Comparison of ENCODE assay signal across 23 cellular contexts in genomic region chr6:150347845-150348244, GRCh38. TPM values are rescaled to one million over a fixed set of nuclear protein-coding genes. Genes with fewer than 3 reads are reported as not detected.
A peak's percentile ranks its signal among the peaks of the same experiment; 100 is the strongest.
DNase-seq lines count a peak whose midpoint lies in the region; ATAC-seq and TF ChIP-seq lines count a peak whose summit lies in the region.
"Had no signal": no experiment of that assay in that cellular context is flagged by ENCODE, and none has a peak within 500 bp of the region (broad histone marks: within the 10 kb centered on the region; RNA-seq: fewer than 3 reads in every experiment).

No MANE protein-coding gene starts in this region.

- TF ChIP-seq CTCF in OCI-LY3 (IDR thresholded peaks at IDR 0.05; ENCODE audit: low read depth, low read length) = no peak

- H2AFZ ChIP-seq in OCI-LY3 (ENCODE audit: low read depth, low read length) = peak overlapping the region; percentile 47; the same call in 1 of the 2 replicates

- no peak overlapping the region for H3K27ac ChIP-seq in OCI-LY3 (ENCODE audit: low read length)
- H3K27ac ChIP-seq: vagina had no signal

- H3K9me3 ChIP-seq in OCI-LY3 (ENCODE audit: insufficient read depth, low read length) = no peaks in the 10 kb centered on the region
- H3K9me3 ChIP-seq: MG63, vagina had no signal

- peaks cover 24% of the 10 kb centered on the region for H3K4me1 ChIP-seq in OCI-LY3 (ENCODE audit: low read length)
- H3K4me1 ChIP-seq: vagina had no signal

- H3K79me2 ChIP-seq in OCI-LY3 (ENCODE audit: low read length) = no peaks in the 10 kb centered on the region

- no peaks in the 10 kb centered on the region for H3K9me3 Mint-ChIP-seq in T-cell
- H3K9me3 Mint-ChIP-seq: CD4-positive, alpha-beta memory T cell; HFFc6; IgD-negative memory B cell had no signal

- H3K27me3 ChIP-seq in OCI-LY3 (ENCODE audit: low read depth, low read length) = no peaks in the 10 kb centered on the region
- H3K27me3 ChIP-seq: MG63, vagina had no signal

- H3K27ac Mint-ChIP-seq in T-cell = no peak overlapping the region
- H3K27ac Mint-ChIP-seq: activated CD8-positive, alpha-beta memory T cell treated with anti-CD3 and anti-CD28 coated beads, Interleukin-2, amount 10 ng/mL, durations not matched to agents 7 days and 5 days; HFFc6 had no signal

- DNase-seq in DMS79 (lab: John Stamatoyannopoulos, UW) (no peak), D341Med (ENCODE audit: low spot score) (no peak), T-cell (no peak)
- DNase-seq: activated CD4-positive, alpha-beta T cell treated with anti-CD3 and anti-CD28 coated beads for 4 hours; activated CD8-positive, alpha-beta memory T cell treated with anti-CD3 and anti-CD28 coated beads, Interleukin-2, amount 10 ng/mL, durations not matched to agents 7 days and 5 days; activated naive CD4-positive, alpha-beta T cell treated with anti-CD3 and anti-CD28 coated beads, Interleukin-2, amount 50 U/mL, for 16 hours; CD4-positive, alpha-beta memory T cell; HFFc6; mammary epithelial cell; MG63; NCI-H526; PC-3; SIG-M5 had no signal

- CTCF ChIA-PET in T-cell (lab: Charles Lee) = no interaction called here

- H3K36me3 ChIP-seq in OCI-LY3 (replicated peaks; ENCODE audit: low read depth, low read length) = no peaks in the 10 kb centered on the region
- H3K36me3 ChIP-seq: MG63, vagina had no signal

- ATAC-seq in GM21360 (IDR thresholded peaks at IDR 0.05; ENCODE audit: unreplicated experiment) (peak; percentile 57), HG03060 (IDR thresholded peaks at IDR 0.05; ENCODE audit: low read depth, unreplicated experiment) (peak; percentile 65), HG03135 (IDR thresholded peaks at IDR 0.05; ENCODE audit: unreplicated experiment) (no peak), T-cell (replicated peaks in 1 of 4) (no peak)
- ATAC-seq: activated CD8-positive, alpha-beta memory T cell treated with anti-CD3 and anti-CD28 coated beads, Interleukin-2, amount 10 ng/mL, durations not matched to agents 7 days and 5 days; PC-3 had no signal

- peaks cover 3 to 6% of the 10 kb centered on the region in 2 donors for H3K27me3 Mint-ChIP-seq in T-cell
- H3K27me3 Mint-ChIP-seq: IgD-negative memory B cell had no signal

- peak overlapping the region; percentile 20; the same call in 1 of the 2 replicates for H3K4me2 ChIP-seq in OCI-LY3 (ENCODE audit: low read length)

- no peak overlapping the region for H3K4me3 Mint-ChIP-seq in T-cell
- H3K4me3 Mint-ChIP-seq: activated CD8-positive, alpha-beta memory T cell treated with anti-CD3 and anti-CD28 coated beads, Interleukin-2, amount 10 ng/mL, durations not matched to agents 7 days and 5 days; CD4-positive, alpha-beta memory T cell; HFFc6; IgD-negative memory B cell had no signal

- no peaks in the 10 kb centered on the region for H3K4me1 Mint-ChIP-seq in T-cell
- H3K4me1 Mint-ChIP-seq: CD4-positive, alpha-beta memory T cell had no signal

- no peaks in the 10 kb centered on the region for H4K20me1 ChIP-seq in OCI-LY3 (ENCODE audit: insufficient read depth, low read length)

- POLR2A ChIA-PET in T-cell (lab: Charles Lee) = no interaction called here

- H3K4me3 ChIP-seq in OCI-LY3 (ENCODE audit: low read length) = no peak overlapping the region
- H3K4me3 ChIP-seq: MG63, vagina had no signal

- H3K9ac ChIP-seq in OCI-LY3 (ENCODE audit: low read length) = no peak overlapping the region

- no peaks in the 10 kb centered on the region for H3K36me3 Mint-ChIP-seq in T-cell
- H3K36me3 Mint-ChIP-seq: activated CD8-positive, alpha-beta memory T cell treated with anti-CD3 and anti-CD28 coated beads, Interleukin-2, amount 10 ng/mL, durations not matched to agents 7 days and 5 days; CD4-positive, alpha-beta memory T cell; IgD-negative memory B cell had no signal

RNA-seq across cellular contexts. Expression of gene IYD, which starts 21.0 kb away (rescaled TPM):
- not detected for total RNA-seq in T-cell
- total RNA-seq: activated CD8-positive, alpha-beta memory T cell treated with anti-CD3 and anti-CD28 coated beads, Interleukin-2, amount 10 ng/mL, durations not matched to agents 7 days and 5 days; CD4-positive, alpha-beta memory T cell; fibroblast of lung; HFFc6; kidney epithelial cell; myocyte; skeletal muscle tissue; vagina had no signal

Comparison
In these comparisons a context has a peak if more than half of its experiments do, and no peak if none do; other contexts are left out.
1. ATAC-seq: peak in GM21360 (single experiment) and HG03060 (single experiment); none in HG03135 (single experiment) and T-cell (0 of 4).